ENCODE assay signal across 1 cellular context in the genomic region with DNA sequence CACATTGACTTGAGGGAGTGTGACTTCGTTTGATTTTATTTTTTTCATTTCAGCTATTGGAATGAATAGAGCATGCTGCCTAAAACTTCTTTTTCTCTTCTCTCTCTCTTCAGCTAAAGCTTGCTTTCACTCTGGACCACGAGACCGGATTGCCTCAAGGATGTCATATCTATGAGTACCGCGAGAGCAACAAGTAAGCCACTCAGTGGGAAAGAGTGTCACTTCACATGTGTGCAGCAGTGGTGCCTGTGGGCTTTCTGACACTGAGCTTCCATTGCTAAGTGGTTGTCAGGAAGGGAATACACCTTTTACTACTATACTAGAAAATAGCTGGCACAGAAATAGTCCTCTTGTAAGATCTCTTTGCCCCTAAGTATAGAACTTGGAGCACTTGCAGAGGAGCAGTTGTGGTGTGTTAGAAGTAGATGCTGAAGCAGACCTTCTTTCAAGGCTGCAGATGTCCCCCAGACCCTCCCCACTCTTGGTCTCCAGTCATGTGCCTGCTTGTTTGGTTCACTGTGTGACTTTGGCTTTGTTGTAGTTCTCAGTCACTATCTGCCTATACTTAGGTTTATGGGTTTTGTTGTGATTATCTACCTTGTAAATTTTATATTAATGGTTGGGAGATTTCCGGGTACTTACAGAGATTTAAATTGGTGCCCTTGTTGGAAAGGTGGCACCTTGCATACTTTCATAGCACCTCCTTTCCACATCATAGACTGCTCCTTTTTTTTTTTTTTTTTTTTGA.
TF ChIP-seq lines count a peak whose summit lies in the region.

No MANE protein-coding gene starts in this region.

TF ChIP-seq in endothelial cell of umbilical vein, 7 proteins besides CTCF, POLR2A, EP300 and RAD21:
- TF ChIP-seq JUN (IDR thresholded peaks at IDR 0.05; ENCODE audit: borderline replicate concordance, insufficient read depth, insufficient read length, low read depth) (no peak), GATA2 (IDR thresholded peaks at IDR 0.05; ENCODE audit: insufficient read depth, insufficient read length, low read depth, low read length) (no peak), MYC (IDR thresholded peaks at IDR 0.05; ENCODE audit: low read depth, low read length) (no peak), EZH2 (IDR thresholded peaks at IDR 0.05; ENCODE audit: borderline replicate concordance, low read depth, low read length, severe bottlenecking) (no peak), POLR2AphosphoS5 (IDR thresholded peaks at IDR 0.05; ENCODE audit: insufficient read depth, low read depth, low read length) (no peak), FOS (IDR thresholded peaks at IDR 0.05; ENCODE audit: borderline replicate concordance, insufficient read depth, low read length) (no peak)
- TF ChIP-seq, protein P1, sequence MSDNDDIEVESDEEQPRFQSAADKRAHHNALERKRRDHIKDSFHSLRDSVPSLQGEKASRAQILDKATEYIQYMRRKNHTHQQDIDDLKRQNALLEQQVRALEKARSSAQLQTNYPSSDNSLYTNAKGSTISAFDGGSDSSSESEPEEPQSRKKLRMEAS (IDR thresholded peaks at IDR 0.05; ENCODE audit: insufficient read depth, insufficient read length): no peak
